Comparison of ENCODE assay signal across 8 cellular contexts in the genomic region with DNA sequence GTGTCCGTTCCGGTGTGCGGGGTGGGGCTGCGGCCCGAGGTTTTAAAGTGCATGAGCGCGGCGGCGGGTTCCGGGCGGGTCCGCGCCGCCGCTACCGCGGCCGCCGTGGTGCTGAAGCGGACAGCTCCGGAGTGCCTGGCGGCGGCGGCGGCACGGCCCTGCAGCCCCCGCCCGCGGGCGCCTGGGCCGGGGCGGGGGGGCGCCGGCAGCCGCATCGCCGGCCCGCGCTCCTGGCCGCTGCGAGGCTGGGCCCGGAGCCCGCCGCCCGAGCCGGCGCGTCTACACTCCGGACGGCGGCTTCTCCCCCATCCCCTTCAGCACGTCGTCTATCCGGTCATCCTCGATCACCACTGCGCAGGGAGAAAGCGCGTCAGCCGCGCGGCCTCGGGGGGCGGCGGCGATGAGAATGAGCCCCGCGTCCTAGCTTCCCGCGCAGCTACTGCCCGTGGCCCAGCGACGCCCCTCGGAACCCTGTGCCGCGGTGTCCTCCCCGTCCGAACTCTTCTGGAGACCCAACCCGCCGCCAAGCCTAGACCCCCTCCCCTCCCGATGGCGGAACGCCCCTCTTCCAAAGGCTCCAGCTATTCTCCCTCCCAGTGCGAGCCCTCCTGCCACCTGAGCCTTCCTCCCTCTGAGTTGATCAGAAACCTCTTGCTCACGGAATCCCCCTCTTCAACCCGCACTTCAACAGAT. TPM values are rescaled to one million over a fixed set of nuclear protein-coding genes. Genes with fewer than 3 reads are reported as not detected.
DNase-seq lines count a peak whose midpoint lies in the region; ATAC-seq, FAIRE-seq and TF ChIP-seq lines count a peak whose summit lies in the region.

No MANE protein-coding gene starts in this region.

- H3K4me1 ChIP-seq in HAP-1: peaks cover 8% of the 10 kb centered on the region
- peaks cover 24% of the 10 kb centered on the region for H3K4me1 ChIP-seq in HepG2 (ENCODE audit: insufficient read depth, low read length)
- H3K4me1 ChIP-seq in thymus (ENCODE audit: control insufficient read depth, insufficient read depth, low read length): no peaks in the 10 kb centered on the region

- CTCF ChIA-PET in HepG2 (lab: Yijun Ruan, JAX; ENCODE audit: low intra/inter-chr PET ratio, low total read pairs): no interaction called here

- H3K4me3 Mint-ChIP-seq in T-helper 17 cell: peak overlapping the region; percentile 98

- H3K36me3 ChIP-seq in HAP-1 (replicated peaks): no peaks in the 10 kb centered on the region
- 0 out of 5 replicates have a peak, but pooled peaks cover 0 to 1% of the 10 kb centered on the region in 2 experiments for H3K36me3 ChIP-seq in HepG2 (replicated peaks in 1 of 2; ENCODE audit: control insufficient read depth in 1 of 2, insufficient read depth in 2 of 2, low read length in 2 of 2)
- no peaks in the 10 kb centered on the region for H3K36me3 ChIP-seq in thymus (ENCODE audit: control insufficient read depth, insufficient read depth)

- H3K9ac ChIP-seq in HepG2 (ENCODE audit: insufficient read depth, low read depth, low read length): no peak overlapping the region

- peak overlapping the region; percentile 84 for H3K4me2 ChIP-seq in HepG2 (ENCODE audit: low read depth, low read length)

- H3K4me3 ChIP-seq in HAP-1: peak overlapping the region; percentile 37
- H3K4me3 ChIP-seq in choroid plexus epithelial cell (ENCODE audit: low read depth, low read length): peak overlapping the region; percentile 59
- peak overlapping the region; percentile 61 to 73 (median 62) for H3K4me3 ChIP-seq in HepG2 (replicated peaks in 1 of 3; ENCODE audit: insufficient read depth in 1 of 3, low read depth in 2 of 3, low read length in 3 of 3)
- H3K4me3 ChIP-seq in thymus (ENCODE audit: low read length): peak overlapping the region; percentile 51

- no peak overlapping the region for H3K27ac ChIP-seq in HepG2 (ENCODE audit: extremely low read length, insufficient read depth, low read length)
- H3K27ac ChIP-seq in thymus (ENCODE audit: low read depth): no peak overlapping the region

- H2AFZ ChIP-seq in HepG2 (ENCODE audit: low read length): no peak overlapping the region

- POLR2A ChIA-PET in HepG2 (lab: Yijun Ruan, JAX): interaction anchor here (1.6 kb wide), 1 partner anchor 10 kb away, joined by 8 read pairs; no protein-coding TSS in a partner anchor

- H3K27me3 ChIP-seq in HAP-1 (ENCODE audit: low read depth): peaks cover 13% of the 10 kb centered on the region
- H3K27me3 ChIP-seq in HepG2 (ENCODE audit: control insufficient read depth in 1 of 2, insufficient read depth in 2 of 2, low read length in 2 of 2): peaks cover 3 to 27% of the 10 kb centered on the region in 2 experiments
- peaks cover 54% of the 10 kb centered on the region for H3K27me3 ChIP-seq in thymus (ENCODE audit: control insufficient read depth, insufficient read depth)

- FAIRE-seq in HepG2 (lab: Jason Lieb, UNC): no peak

- BruUV-seq in HepG2 (replicated peaks; lab: Mats Ljungman, UMichigan): no TSS peak

- H3K27ac Mint-ChIP-seq in T-helper 17 cell: peak overlapping the region; percentile 45

- TF ChIP-seq POLR2A in HepG2 (IDR thresholded peaks at IDR 0.05; ENCODE audit: insufficient read depth in 1 of 2, low read depth in 2 of 2, low read length in 2 of 2): no peak

- H3K27me3 Mint-ChIP-seq in T-helper 17 cell: no peaks in the 10 kb centered on the region

- no peak for TF ChIP-seq RAD21 in HepG2 (CRISPR knock-in tag; IDR thresholded peaks at IDR 0.05)

- TF ChIP-seq CTCF in choroid plexus epithelial cell (conservative IDR thresholded peaks at IDR 0.05; ENCODE audit: low read depth, low read length) (no peak), HepG2 (CRISPR knock-in tag; IDR thresholded peaks at IDR 0.05) (no peak)

- DNase-seq in Ammon's horn (ENCODE audit: low spot score): peak; percentile 28
- peak in 1 of 2 experiments; percentile 62 for DNase-seq in HAP-1 (ENCODE audit: low spot score in 2 of 2)
- peak; percentile 22 to 48 (median 41) for DNase-seq in T-helper 17 cell
- DNase-seq in choroid plexus epithelial cell (ENCODE audit: low read depth): peak; percentile 38
- DNase-seq in HepG2 (ENCODE audit: low spot score): no peak
- no peak for DNase-seq in T1000 (lab: John Stamatoyannopoulos, UW)

- H3K79me2 ChIP-seq in HepG2 (ENCODE audit: insufficient read depth, low read length): peaks cover 1% of the 10 kb centered on the region

- H3K4me1 Mint-ChIP-seq in T-helper 17 cell: peaks cover 22% of the 10 kb centered on the region

- 5% methylated on average over 6 of the region's 85 CpGs for WGBS in HepG2 (ENCODE audit: low lambda C conversion rate)
- WGBS in thymus: 2% methylated on average over 85 of the region's 85 CpGs

- peaks cover 12% of the 10 kb centered on the region; the same call in 1 of the 2 replicates for H4K20me1 ChIP-seq in HepG2 (ENCODE audit: insufficient read depth, low read length)

- H3K36me3 Mint-ChIP-seq in T-helper 17 cell (ENCODE audit: low read depth): peaks cover 5% of the 10 kb centered on the region

- in situ Hi-C loops in HAP-1 (cut with MboI; ENCODE audit: low sequenced_read_pairs): no loop called here
- in situ Hi-C loops in HepG2 (cut with HindIII; ENCODE audit: extremely low pct_ligation_motif_present, low pct_unique_long_range_greater_than_20kb): no loop called here

- H3K9me3 ChIP-seq in HAP-1: no peaks in the 10 kb centered on the region
- H3K9me3 ChIP-seq in T-helper 17 cell (ENCODE audit: control insufficient read depth, low read length, poor library complexity, severe bottlenecking): no peaks in the 10 kb centered on the region
- H3K9me3 ChIP-seq in HepG2 (ENCODE audit: low read length): no peaks in the 10 kb centered on the region
- no peaks in the 10 kb centered on the region for H3K9me3 ChIP-seq in thymus (ENCODE audit: control insufficient read depth)

- TF ChIP-seq EP300 in HepG2 (IDR thresholded peaks at IDR 0.05; ENCODE audit: low read depth in 2 of 2, low read length in 2 of 2) (no peak), HepG2 (CRISPR knock-in tag; IDR thresholded peaks at IDR 0.05; ENCODE audit: borderline replicate concordance) (no peak)

- intact Hi-C loops in HepG2 (cut with micrococcal nuclease; ENCODE audit: unreplicated experiment): no loop called here

- ATAC-seq in T-helper 17 cell (peak; percentile 69), HepG2 (peak; percentile 35), GM21447 (IDR thresholded peaks at IDR 0.05; ENCODE audit: unreplicated experiment) (no peak)

RNA-seq across cellular contexts. Expression of a gene that starts 1.3 kb away (rescaled TPM):
- total RNA-seq in T-helper 17 cell (under 1 TPM; 0.20 to 0.31 TPM), HepG2 (2016; rRNA removed; fragmentation: Illumina TruSeq; extraction: Trizol) (0.27 TPM in 1 of 2 replicates, not detected in the other)
- not detected in 2 replicates for total RNA-seq in HepG2 (2016; cell fraction: cytosol; rRNA removed; fragmentation: Illumina TruSeq; extraction: Trizol; ENCODE audit: low read depth)
- 0.09 and 0.27 TPM in 2 replicates for total RNA-seq in HepG2 (2016; cell fraction: insoluble cytoplasmic fraction; rRNA removed; fragmentation: Illumina TruSeq; extraction: Trizol)
- total RNA-seq in HepG2 (2016; cell fraction: membrane; rRNA removed; fragmentation: Illumina TruSeq; extraction: Trizol): 0.34 and 0.72 TPM in 2 replicates
- not detected in 2 replicates for total RNA-seq in HepG2 (2016; cell fraction: nucleus; rRNA removed; fragmentation: Illumina TruSeq; extraction: Trizol)
- polyA plus RNA-seq in HepG2 (2011; rRNA removed) (0.04 and 0.12 TPM in 2 replicates), thymus (0.14 TPM)
- 0.07 and 0.08 TPM in 2 replicates for polyA plus RNA-seq in HepG2 (2011; cell fraction: cytosol; rRNA removed)
- 0.09 and 0.16 TPM in 2 replicates for polyA plus RNA-seq in HepG2 (2011; cell fraction: nucleus; rRNA removed)
- polyA plus RNA-seq in HepG2 (2012): not detected in 2 replicates
- 0.95 and 1.1 TPM in 2 replicates for polyA plus RNA-seq in HepG2 (2016; cell fraction: cytosol; fragmentation: Illumina TruSeq; extraction: Trizol; ENCODE audit: low read depth)
- polyA plus RNA-seq in HepG2 (2016; cell fraction: insoluble cytoplasmic fraction; fragmentation: Illumina TruSeq; extraction: Trizol; ENCODE audit: low read depth): not detected in 2 replicates
- polyA plus RNA-seq in HepG2 (2016; cell fraction: membrane; fragmentation: Illumina TruSeq; extraction: Trizol; ENCODE audit: low read depth): 1.00 and 1.2 TPM in 2 replicates
- polyA plus RNA-seq in HepG2 (2016; cell fraction: nucleus; fragmentation: Illumina TruSeq; extraction: Trizol; ENCODE audit: insufficient read depth, low read depth): 0.46 and 0.47 TPM in 2 replicates
- 7.5 TPM in 1 of 2 replicates, not detected in the other for polyA minus RNA-seq in HepG2 (2011; rRNA and poly(A)+ RNA removed; ENCODE audit: low replicate concordance)
- 0.44 TPM in 1 of 2 replicates, not detected in the other for polyA minus RNA-seq in HepG2 (2011; cell fraction: cytosol; rRNA and poly(A)+ RNA removed)
- not detected in 2 replicates for polyA minus RNA-seq in HepG2 (2011; cell fraction: nucleus; rRNA and poly(A)+ RNA removed)

RNA-seq across cellular contexts. Expression of a gene that starts 10.6 kb away (rescaled TPM):
- total RNA-seq in T-helper 17 cell (under 1 TPM; 0.45 to 0.65 TPM), HepG2 (2016; rRNA removed; fragmentation: Illumina TruSeq; extraction: Trizol) (13.1 and 16.4 TPM in 2 replicates)
- 3.9 and 4.5 TPM in 2 replicates for total RNA-seq in HepG2 (2016; cell fraction: cytosol; rRNA removed; fragmentation: Illumina TruSeq; extraction: Trizol; ENCODE audit: low read depth)
- 14.7 and 16.4 TPM in 2 replicates for total RNA-seq in HepG2 (2016; cell fraction: insoluble cytoplasmic fraction; rRNA removed; fragmentation: Illumina TruSeq; extraction: Trizol)
- 7.3 and 8.6 TPM in 2 replicates for total RNA-seq in HepG2 (2016; cell fraction: membrane; rRNA removed; fragmentation: Illumina TruSeq; extraction: Trizol)
- total RNA-seq in HepG2 (2016; cell fraction: nucleus; rRNA removed; fragmentation: Illumina TruSeq; extraction: Trizol): 6.3 and 6.6 TPM in 2 replicates
- polyA plus RNA-seq in HepG2 (2011; rRNA removed) (14.6 and 15.8 TPM in 2 replicates), thymus (2.9 TPM)
- polyA plus RNA-seq in HepG2 (2011; cell fraction: cytosol; rRNA removed): 21.1 and 28.9 TPM in 2 replicates
- polyA plus RNA-seq in HepG2 (2011; cell fraction: nucleus; rRNA removed): 9.1 and 9.2 TPM in 2 replicates
- polyA plus RNA-seq in HepG2 (2012): 6.5 and 12.4 TPM in 2 replicates
- polyA plus RNA-seq in HepG2 (2016; cell fraction: cytosol; fragmentation: Illumina TruSeq; extraction: Trizol; ENCODE audit: low read depth): 4.8 and 4.9 TPM in 2 replicates
- polyA plus RNA-seq in HepG2 (2016; cell fraction: insoluble cytoplasmic fraction; fragmentation: Illumina TruSeq; extraction: Trizol; ENCODE audit: low read depth): 17.4 and 17.7 TPM in 2 replicates
- 7.4 and 7.6 TPM in 2 replicates for polyA plus RNA-seq in HepG2 (2016; cell fraction: membrane; fragmentation: Illumina TruSeq; extraction: Trizol; ENCODE audit: low read depth)
- polyA plus RNA-seq in HepG2 (2016; cell fraction: nucleus; fragmentation: Illumina TruSeq; extraction: Trizol; ENCODE audit: insufficient read depth, low read depth): 6.9 and 8.1 TPM in 2 replicates
- polyA minus RNA-seq in HepG2 (2011; rRNA and poly(A)+ RNA removed; ENCODE audit: low replicate concordance): 33.3 and 107 TPM in 2 replicates
- polyA minus RNA-seq in HepG2 (2011; cell fraction: cytosol; rRNA and poly(A)+ RNA removed): 4.6 and 4.7 TPM in 2 replicates
- 7.3 and 9.4 TPM in 2 replicates for polyA minus RNA-seq in HepG2 (2011; cell fraction: nucleus; rRNA and poly(A)+ RNA removed)

RNA-seq across cellular contexts. Expression of a gene that starts 11.3 kb away (rescaled TPM):
- 10 to 100 TPM; 17.6 to 24.1 TPM for total RNA-seq in T-helper 17 cell
- total RNA-seq in HepG2 (2016; rRNA removed; fragmentation: Illumina TruSeq; extraction: Trizol): 28.8 and 46.6 TPM in 2 replicates
- total RNA-seq in HepG2 (2016; cell fraction: cytosol; rRNA removed; fragmentation: Illumina TruSeq; extraction: Trizol; ENCODE audit: low read depth): 47.3 and 56.1 TPM in 2 replicates
- 27.8 and 43.4 TPM in 2 replicates for total RNA-seq in HepG2 (2016; cell fraction: insoluble cytoplasmic fraction; rRNA removed; fragmentation: Illumina TruSeq; extraction: Trizol)
- total RNA-seq in HepG2 (2016; cell fraction: membrane; rRNA removed; fragmentation: Illumina TruSeq; extraction: Trizol): 51.4 and 62.8 TPM in 2 replicates
- total RNA-seq in HepG2 (2016; cell fraction: nucleus; rRNA removed; fragmentation: Illumina TruSeq; extraction: Trizol): 46.0 and 52.3 TPM in 2 replicates
- polyA plus RNA-seq in HepG2 (2011; rRNA removed): 57.1 and 63.2 TPM in 2 replicates
- 74.6 and 81.8 TPM in 2 replicates for polyA plus RNA-seq in HepG2 (2011; cell fraction: cytosol; rRNA removed)
- polyA plus RNA-seq in HepG2 (2011; cell fraction: nucleus; rRNA removed): 94.7 and 101 TPM in 2 replicates
- polyA plus RNA-seq in HepG2 (2012): 43.5 and 53.9 TPM in 2 replicates
- 72.7 and 85.7 TPM in 2 replicates for polyA plus RNA-seq in HepG2 (2016; cell fraction: cytosol; fragmentation: Illumina TruSeq; extraction: Trizol; ENCODE audit: low read depth)
- 39.8 and 50.9 TPM in 2 replicates for polyA plus RNA-seq in HepG2 (2016; cell fraction: insoluble cytoplasmic fraction; fragmentation: Illumina TruSeq; extraction: Trizol; ENCODE audit: low read depth)
- polyA plus RNA-seq in HepG2 (2016; cell fraction: membrane; fragmentation: Illumina TruSeq; extraction: Trizol; ENCODE audit: low read depth): 95.5 and 96.4 TPM in 2 replicates
- 113 and 119 TPM in 2 replicates for polyA plus RNA-seq in HepG2 (2016; cell fraction: nucleus; fragmentation: Illumina TruSeq; extraction: Trizol; ENCODE audit: insufficient read depth, low read depth)
- polyA minus RNA-seq in HepG2 (2011; rRNA and poly(A)+ RNA removed; ENCODE audit: low replicate concordance): 275 and 712 TPM in 2 replicates
- 45.2 and 48.1 TPM in 2 replicates for polyA minus RNA-seq in HepG2 (2011; cell fraction: cytosol; rRNA and poly(A)+ RNA removed)
- polyA minus RNA-seq in HepG2 (2011; cell fraction: nucleus; rRNA and poly(A)+ RNA removed): 80.9 and 81.0 TPM in 2 replicates
- polyA plus RNA-seq in thymus: 16.6 TPM

RNA-seq across cellular contexts. Expression of a gene that starts 15.8 kb away (rescaled TPM):
- not detected for total RNA-seq in T-helper 17 cell
- total RNA-seq in HepG2 (2016; rRNA removed; fragmentation: Illumina TruSeq; extraction: Trizol): not detected in 2 replicates
- not detected in 2 replicates for total RNA-seq in HepG2 (2016; cell fraction: cytosol; rRNA removed; fragmentation: Illumina TruSeq; extraction: Trizol; ENCODE audit: low read depth)
- not detected in 2 replicates for total RNA-seq in HepG2 (2016; cell fraction: insoluble cytoplasmic fraction; rRNA removed; fragmentation: Illumina TruSeq; extraction: Trizol)
- total RNA-seq in HepG2 (2016; cell fraction: membrane; rRNA removed; fragmentation: Illumina TruSeq; extraction: Trizol): not detected in 2 replicates
- not detected in 2 replicates for total RNA-seq in HepG2 (2016; cell fraction: nucleus; rRNA removed; fragmentation: Illumina TruSeq; extraction: Trizol)
- polyA plus RNA-seq in HepG2 (2011; rRNA removed): 0.03 TPM in 1 of 2 replicates, not detected in the other
- not detected in 2 replicates for polyA plus RNA-seq in HepG2 (2011; cell fraction: cytosol; rRNA removed)
- 0.10 and 0.16 TPM in 2 replicates for polyA plus RNA-seq in HepG2 (2011; cell fraction: nucleus; rRNA removed)
- polyA plus RNA-seq in HepG2 (2012): not detected in 2 replicates
- polyA plus RNA-seq in HepG2 (2016; cell fraction: cytosol; fragmentation: Illumina TruSeq; extraction: Trizol; ENCODE audit: low read depth): not detected in 2 replicates
- polyA plus RNA-seq in HepG2 (2016; cell fraction: insoluble cytoplasmic fraction; fragmentation: Illumina TruSeq; extraction: Trizol; ENCODE audit: low read depth): not detected in 2 replicates
- not detected in 2 replicates for polyA plus RNA-seq in HepG2 (2016; cell fraction: membrane; fragmentation: Illumina TruSeq; extraction: Trizol; ENCODE audit: low read depth)
- not detected in 2 replicates for polyA plus RNA-seq in HepG2 (2016; cell fraction: nucleus; fragmentation: Illumina TruSeq; extraction: Trizol; ENCODE audit: insufficient read depth, low read depth)
- 0.14 TPM in 1 of 2 replicates, not detected in the other for polyA minus RNA-seq in HepG2 (2011; rRNA and poly(A)+ RNA removed; ENCODE audit: low replicate concordance)
- polyA minus RNA-seq in HepG2 (2011; cell fraction: cytosol; rRNA and poly(A)+ RNA removed): not detected in 2 replicates
- not detected in 2 replicates for polyA minus RNA-seq in HepG2 (2011; cell fraction: nucleus; rRNA and poly(A)+ RNA removed)
- not detected for polyA plus RNA-seq in thymus

RNA-seq across cellular contexts. Expression of a gene that starts 30.6 kb away (rescaled TPM):
- total RNA-seq in T-helper 17 cell (not detected), HepG2 (2016; rRNA removed; fragmentation: Illumina TruSeq; extraction: Trizol) (0.04 TPM in 1 of 2 replicates, not detected in the other)
- not detected in 2 replicates for total RNA-seq in HepG2 (2016; cell fraction: cytosol; rRNA removed; fragmentation: Illumina TruSeq; extraction: Trizol; ENCODE audit: low read depth)
- total RNA-seq in HepG2 (2016; cell fraction: insoluble cytoplasmic fraction; rRNA removed; fragmentation: Illumina TruSeq; extraction: Trizol): 0.06 TPM in 1 of 2 replicates, not detected in the other
- not detected in 2 replicates for total RNA-seq in HepG2 (2016; cell fraction: membrane; rRNA removed; fragmentation: Illumina TruSeq; extraction: Trizol)
- total RNA-seq in HepG2 (2016; cell fraction: nucleus; rRNA removed; fragmentation: Illumina TruSeq; extraction: Trizol): 0.25 TPM in 1 of 2 replicates, not detected in the other
- polyA plus RNA-seq in HepG2 (2011; rRNA removed) (0.03 and 0.04 TPM in 2 replicates), thymus (0.23 TPM)
- not detected in 2 replicates for polyA plus RNA-seq in HepG2 (2011; cell fraction: cytosol; rRNA removed)
- polyA plus RNA-seq in HepG2 (2011; cell fraction: nucleus; rRNA removed): 0.26 and 0.50 TPM in 2 replicates
- 0.13 TPM in 1 of 2 replicates, not detected in the other for polyA plus RNA-seq in HepG2 (2012)
- not detected in 2 replicates for polyA plus RNA-seq in HepG2 (2016; cell fraction: cytosol; fragmentation: Illumina TruSeq; extraction: Trizol; ENCODE audit: low read depth)
- 0.07 TPM in 1 of 2 replicates, not detected in the other for polyA plus RNA-seq in HepG2 (2016; cell fraction: insoluble cytoplasmic fraction; fragmentation: Illumina TruSeq; extraction: Trizol; ENCODE audit: low read depth)
- not detected in 2 replicates for polyA plus RNA-seq in HepG2 (2016; cell fraction: membrane; fragmentation: Illumina TruSeq; extraction: Trizol; ENCODE audit: low read depth)
- polyA plus RNA-seq in HepG2 (2016; cell fraction: nucleus; fragmentation: Illumina TruSeq; extraction: Trizol; ENCODE audit: insufficient read depth, low read depth): 0.18 and 0.64 TPM in 2 replicates
- polyA minus RNA-seq in HepG2 (2011; rRNA and poly(A)+ RNA removed; ENCODE audit: low replicate concordance): 0.48 and 0.87 TPM in 2 replicates
- polyA minus RNA-seq in HepG2 (2011; cell fraction: cytosol; rRNA and poly(A)+ RNA removed): not detected in 2 replicates
- not detected in 2 replicates for polyA minus RNA-seq in HepG2 (2011; cell fraction: nucleus; rRNA and poly(A)+ RNA removed)

Comparison
In these comparisons a context has a peak if more than half of its experiments do, and no peak if none do; other contexts are left out.
1. DNase-seq: peak in Ammon's horn (single experiment), T-helper 17 cell (3 of 3) and choroid plexus epithelial cell (single experiment); none in HepG2 (single experiment) and T1000 (single experiment).
2. Peak in every context shown above with its lines, with median percentiles within 50 percentile points of each other: H3K4me3 ChIP-seq.